In genomic region chr1:222813866-222814535, GRCh38 we compare ENCODE assay signal across 1 cellular context.
TF ChIP-seq lines count a peak whose summit lies in the region.

No MANE protein-coding gene starts in this region.

TF ChIP-seq in GM12878, 131 proteins besides CTCF, POLR2A, EP300 and RAD21 (continued from another document):
- no peak for TF ChIP-seq NR2C1 (IDR thresholded peaks at IDR 0.05)
- TF ChIP-seq SRF (IDR thresholded peaks at IDR 0.05; ENCODE audit: low read depth in 2 of 2, low read length in 2 of 2), result no peak
- no peak for TF ChIP-seq CBX3 (IDR thresholded peaks at IDR 0.05; ENCODE audit: borderline replicate concordance, low read depth)
- no peak for TF ChIP-seq TBL1XR1 (IDR thresholded peaks at IDR 0.05; ENCODE audit: low read depth, low read length)
- no peak for TF ChIP-seq SIN3A (IDR thresholded peaks at IDR 0.05; ENCODE audit: low read depth, low read length)
- TF ChIP-seq USF2 (IDR thresholded peaks at IDR 0.05; ENCODE audit: borderline replicate concordance, low read depth, low read length), result no peak
- no peak for TF ChIP-seq DPF2 (IDR thresholded peaks at IDR 0.05)
- no peak for TF ChIP-seq SREBF1 (IDR thresholded peaks at IDR 0.05; ENCODE audit: low read length)
- TF ChIP-seq KLF5 (IDR thresholded peaks at IDR 0.05; ENCODE audit: partially characterized antibody), result no peak
- TF ChIP-seq IKZF1 (conservative IDR thresholded peaks at IDR 0.05), result no peak
- no peak for TF ChIP-seq IKZF2 (IDR thresholded peaks at IDR 0.05)
- TF ChIP-seq NFIC (IDR thresholded peaks at IDR 0.05; ENCODE audit: low read depth, low read length), result no peak
- TF ChIP-seq CHD2 (IDR thresholded peaks at IDR 0.05; ENCODE audit: borderline replicate concordance, low read depth, low read length), result no peak
- no peak for TF ChIP-seq BCL11A (IDR thresholded peaks at IDR 0.05; ENCODE audit: low read depth, low read length)
- TF ChIP-seq CREB1 (IDR thresholded peaks at IDR 0.05; ENCODE audit: low read depth), result no peak
- TF ChIP-seq SMARCA5 (IDR thresholded peaks at IDR 0.05), result no peak
